Comparison of ENCODE assay signal across 8 cellular contexts in genomic region chr2:48471048-48471474, GRCh38. TPM values are rescaled to one million over a fixed set of nuclear protein-coding genes. Genes with fewer than 3 reads are reported as not detected.
DNase-seq lines count a peak whose midpoint lies in the region; ATAC-seq, FAIRE-seq and TF ChIP-seq lines count a peak whose summit lies in the region.

No MANE protein-coding gene starts in this region.

- H3K27ac ChIP-seq in colonic mucosa, result no peak overlapping the region
- H3K27ac ChIP-seq in lung (ENCODE audit: low read depth in 1 of 2, low read length in 1 of 2), result peak overlapping the region in 1 of 2 donors; percentile 45

- H3K4me1 ChIP-seq in colonic mucosa (no peaks in the 10 kb centered on the region), lung (ENCODE audit: control insufficient read depth in 2 of 2, insufficient read depth in 2 of 2, low read length in 2 of 2) (no peaks in the 10 kb centered on the region)

- H3K4me3 ChIP-seq in colonic mucosa, result no peak overlapping the region
- no peak overlapping the region for H3K4me3 ChIP-seq in lung

- no peaks in the 10 kb centered on the region for H3K36me3 ChIP-seq in colonic mucosa
- H3K36me3 ChIP-seq in lung (ENCODE audit: control insufficient read depth in 2 of 2, insufficient read depth in 2 of 2, low read length in 2 of 2), result peaks cover 12 to 14% of the 10 kb centered on the region in 2 donors

- DNase-seq in D721Med (ENCODE audit: insufficient read length, low spot score) (no peak), NCI-H1694 treated with DMSO at 0.1 percent for 48 hours (lab: John Stamatoyannopoulos, UW) (peak; percentile 17), colonic mucosa (no peak), lung (ENCODE audit: low spot score) (no peak), NCI-H345 treated with DMSO at 0.1 percent for 48 hours (lab: John Stamatoyannopoulos, UW; ENCODE audit: unreplicated experiment) (no peak), GM10248 (ENCODE audit: extremely low spot score) (no peak), NCI-H128 (lab: John Stamatoyannopoulos, UW; ENCODE audit: unreplicated experiment) (no peak)
- DNase-seq in stimulated activated CD4-positive, alpha-beta T cell treated with anti-CD3 and anti-CD28 coated beads, Interleukin-1b, Interleukin-23, amount 100 ng/mL, for 48 hours, result no peak

- ATAC-seq in lung (ENCODE audit: insufficient read depth, low FRiP score), result peak; percentile 62

- H3K9me3 ChIP-seq in colonic mucosa (no peaks in the 10 kb centered on the region), lung (ENCODE audit: control insufficient read depth in 2 of 2, insufficient read depth in 1 of 2, low read length in 1 of 2) (no peaks in the 10 kb centered on the region)

- POLR2A ChIA-PET in GM10248 (lab: Yijun Ruan, JAX), result no interaction called here

- CTCF ChIA-PET in GM10248 (lab: Yijun Ruan, JAX), result interaction anchor here (1.3 to 1.9 kb wide), 3 partner anchors 8 to 23 kb away, joined by 3 to 4 read pairs (median 3); no protein-coding TSS in a partner anchor

- H3K27me3 ChIP-seq in colonic mucosa (no peaks in the 10 kb centered on the region), lung (ENCODE audit: control insufficient read depth, insufficient read depth) (no peaks in the 10 kb centered on the region)

- peak; percentile 69 for FAIRE-seq in D721Med (lab: Jason Lieb, UNC)

- intact Hi-C loops in colonic mucosa (cut with DNase I), result loop anchor here (10.0 kb wide), 1 partner anchor 114 kb away; no protein-coding TSS in a partner anchor

- 58 to 73% methylated on average over 4 of the region's 4 CpGs for WGBS in lung, 2 donors

- H3K9ac ChIP-seq in colonic mucosa (ENCODE audit: low read depth in 2 of 2, low read length in 2 of 2), result no peak overlapping the region

- peak; percentile 66 for TF ChIP-seq CTCF in D721Med (IDR thresholded peaks at IDR 0.05; ENCODE audit: insufficient read depth, missing control alignments)
- peak; percentile 51 for TF ChIP-seq CTCF in colonic mucosa (IDR thresholded peaks at IDR 0.05)
- peak; percentile 37 for TF ChIP-seq CTCF in lung (IDR thresholded peaks at IDR 0.05; ENCODE audit: control extremely low read depth, extremely low read depth)
- TF ChIP-seq CTCF in GM10248 (IDR thresholded peaks at IDR 0.05; ENCODE audit: control extremely low read depth, extremely low read depth, low read depth, missing control alignments), result no peak

RNA-seq across cellular contexts. Expression of gene PPP1R21, which starts 30.5 kb away (rescaled TPM):
- total RNA-seq in colonic mucosa, result 10 to 100 TPM; 13.9 to 21.5 TPM
- total RNA-seq in lung, result 10 to 100 TPM; 21.6 to 43.3 TPM
- 10 to 100 TPM; 16.4 to 31.5 TPM for polyA plus RNA-seq in lung

RNA-seq across cellular contexts. Expression of gene STON1, which starts 58.9 kb away (rescaled TPM):
- total RNA-seq in colonic mucosa, result 10 to 100 TPM in 1 of 2 donors, 1 to 10 TPM in 1; 2.1 to 11.9 TPM
- 10 to 100 TPM; 13.4 to 35.2 TPM for total RNA-seq in lung
- polyA plus RNA-seq in lung, result 1 to 10 TPM; 3.8 to 7.7 TPM
